ENCODE assay signal across 8 cellular contexts in the genomic region with DNA sequence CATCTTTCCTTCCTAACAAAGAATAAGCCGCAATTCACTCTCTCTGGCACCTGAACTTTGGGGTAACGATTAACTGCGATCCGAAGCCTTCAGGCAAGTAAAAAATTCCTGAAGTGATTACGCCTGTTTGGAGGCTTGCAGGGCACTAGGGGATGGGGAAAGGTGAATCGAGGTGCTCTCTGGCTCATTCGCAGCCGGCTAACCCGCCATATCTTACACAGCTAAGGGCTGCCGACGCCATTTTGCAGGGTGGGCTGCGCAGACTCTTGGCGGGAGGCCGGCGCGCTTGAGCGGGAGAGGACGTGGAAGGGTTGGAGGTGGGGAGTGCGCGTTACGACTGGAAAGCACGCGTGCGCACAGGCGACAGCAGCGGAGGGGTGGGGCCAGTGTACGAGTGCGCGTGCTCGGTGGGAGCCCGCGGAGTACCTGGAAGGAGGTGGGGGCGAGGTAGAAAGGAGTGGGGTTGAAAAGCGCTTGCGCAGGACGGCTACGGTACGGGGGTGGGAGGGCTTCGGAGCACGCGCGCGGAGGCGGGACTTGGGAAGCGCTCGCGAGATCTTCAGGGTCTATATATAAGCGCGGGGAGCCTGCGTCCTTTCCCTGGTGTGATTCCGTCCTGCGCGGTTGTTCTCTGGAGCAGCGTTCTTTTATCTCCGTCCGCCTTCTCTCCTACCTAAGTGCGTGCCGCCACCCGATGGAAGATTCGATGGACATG. TPM values are rescaled to one million over a fixed set of nuclear protein-coding genes. Genes with fewer than 3 reads are reported as not detected.
DNase-seq lines count a peak whose midpoint lies in the region; ATAC-seq and TF ChIP-seq lines count a peak whose summit lies in the region.

A gene with protein sequence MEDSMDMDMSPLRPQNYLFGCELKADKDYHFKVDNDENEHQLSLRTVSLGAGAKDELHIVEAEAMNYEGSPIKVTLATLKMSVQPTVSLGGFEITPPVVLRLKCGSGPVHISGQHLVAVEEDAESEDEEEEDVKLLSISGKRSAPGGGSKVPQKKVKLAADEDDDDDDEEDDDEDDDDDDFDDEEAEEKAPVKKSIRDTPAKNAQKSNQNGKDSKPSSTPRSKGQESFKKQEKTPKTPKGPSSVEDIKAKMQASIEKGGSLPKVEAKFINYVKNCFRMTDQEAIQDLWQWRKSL (plus strand): TSS at position 595 of the 715 bp plus-strand sequence. CDS start 100 bp downstream, at position 695.

- H3K4me3 ChIP-seq in left ventricle myocardium inferior, result peak within 1 kb of the TSS; percentile 97

- peak; percentile 82 for ATAC-seq in HG02885 (IDR thresholded peaks at IDR 0.05; ENCODE audit: poor library complexity, unreplicated experiment)
- ATAC-seq in T-helper 17 cell, result peak; percentile 86

- intact Hi-C loops in left ventricle myocardium inferior (cut with micrococcal nuclease), result no loop called here

- peaks cover 50% of the 10 kb centered on the region for H3K4me1 ChIP-seq in left ventricle myocardium inferior

- peak; percentile 96 for TF ChIP-seq POLR2A in GM15510 (IDR thresholded peaks at IDR 0.05; ENCODE audit: borderline replicate concordance, extremely low read depth, insufficient read length)

- H3K27me3 Mint-ChIP-seq in T-helper 17 cell, result no peaks in the 10 kb centered on the region
- no peaks in the 10 kb centered on the region for H3K27me3 Mint-ChIP-seq in progenitor cell of endocrine pancreas

- H3K9me3 Mint-ChIP-seq in progenitor cell of endocrine pancreas (ENCODE audit: low read depth), result no peaks in the 10 kb centered on the region

- no peaks in the 10 kb centered on the region for H3K27me3 ChIP-seq in left ventricle myocardium inferior (ENCODE audit: low read depth)

- H3K27ac Mint-ChIP-seq in T-helper 17 cell (peak within 1 kb of the TSS; percentile 95), progenitor cell of endocrine pancreas (peak within 1 kb of the TSS; percentile 100)

- DNase-seq in NCI-H1694 treated with DMSO at 0.1 percent for 48 hours (lab: John Stamatoyannopoulos, UW), result peak; percentile 93
- peak; percentile 93 to 97 (median 94) for DNase-seq in T-helper 17 cell
- peak; percentile 38 to 97 (median 91) for DNase-seq in amygdala (lab: John Stamatoyannopoulos, UW)
- peak; percentile 96 for DNase-seq in left ventricle myocardium inferior
- peak; percentile 92 for DNase-seq in progenitor cell of endocrine pancreas (ENCODE audit: low spot score, unreplicated experiment)
- DNase-seq in ureter (ENCODE audit: low spot score), result peak; percentile 99

- H3K4me1 Mint-ChIP-seq in T-helper 17 cell (peaks cover 42% of the 10 kb centered on the region), progenitor cell of endocrine pancreas (ENCODE audit: low read depth) (peaks cover 33% of the 10 kb centered on the region)

- H3K4me3 Mint-ChIP-seq in T-helper 17 cell, result peak within 1 kb of the TSS; percentile 92
- peak within 1 kb of the TSS; percentile 98 for H3K4me3 Mint-ChIP-seq in progenitor cell of endocrine pancreas (ENCODE audit: low read depth)

- H3K36me3 Mint-ChIP-seq in T-helper 17 cell (ENCODE audit: low read depth) (peaks cover 5% of the 10 kb centered on the region), progenitor cell of endocrine pancreas (ENCODE audit: insufficient read depth) (peaks cover 19% of the 10 kb centered on the region)

- TF ChIP-seq CTCF in left ventricle myocardium inferior (IDR thresholded peaks at IDR 0.05; ENCODE audit: borderline replicate concordance), result no peak
- TF ChIP-seq CTCF in progenitor cell of endocrine pancreas (IDR thresholded peaks at IDR 0.05; ENCODE audit: unreplicated experiment), result no peak

- peak within 1 kb of the TSS; percentile 88 for H3K27ac ChIP-seq in left ventricle myocardium inferior (replicated peaks)

- H3K9me3 ChIP-seq in T-helper 17 cell (ENCODE audit: control insufficient read depth, low read length, poor library complexity, severe bottlenecking), result no peaks in the 10 kb centered on the region
- H3K9me3 ChIP-seq in left ventricle myocardium inferior (replicated peaks), result no peaks in the 10 kb centered on the region

- peaks cover 13% of the 10 kb centered on the region for H3K36me3 ChIP-seq in left ventricle myocardium inferior

RNA-seq across cellular contexts. Expression of the gene that starts here (rescaled TPM):
- total RNA-seq in T-helper 17 cell (1,000 to 10,000 TPM; 1,005 to 1,022 TPM), left ventricle myocardium inferior (389 TPM), progenitor cell of endocrine pancreas (1,367 and 1,453 TPM in 2 replicates), ureter (877 TPM)

Comparison
In these comparisons a context has a peak if more than half of its experiments do, and no peak if none do; other contexts are left out.
1. Peak in every context shown above with its lines: DNase-seq, ATAC-seq, H3K4me3 ChIP-seq and H3K27ac ChIP-seq.